In the genomic region with DNA sequence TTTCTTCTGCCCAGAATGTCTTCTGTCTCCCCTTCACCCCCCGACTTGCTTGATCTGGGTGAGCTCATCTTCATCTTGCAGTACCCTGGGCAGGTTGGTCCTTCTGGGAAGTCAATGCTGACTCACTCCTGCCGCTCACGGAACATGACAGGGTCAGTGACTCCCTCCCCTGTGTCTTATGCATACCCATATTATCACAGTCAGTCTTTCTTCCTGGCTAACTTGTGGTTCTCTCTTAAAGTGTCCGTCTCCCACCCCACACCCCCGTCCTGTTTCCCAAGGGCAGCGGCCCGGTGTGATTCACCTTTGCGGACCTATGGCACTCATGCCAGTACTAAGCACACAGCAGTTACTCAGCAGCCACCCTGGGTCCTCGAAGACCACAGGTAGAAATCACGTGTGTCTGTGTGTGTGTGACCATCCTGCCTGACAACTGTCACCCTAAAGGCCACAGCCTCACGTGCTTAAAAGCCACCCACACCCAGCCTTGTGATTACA, we compare ENCODE assay signal across 10 cellular contexts. TPM values are rescaled to one million over a fixed set of nuclear protein-coding genes. Genes with fewer than 3 reads are reported as not detected.
DNase-seq lines count a peak whose midpoint lies in the region; ATAC-seq and TF ChIP-seq lines count a peak whose summit lies in the region.
"Had no signal": no experiment of that assay in that cellular context is flagged by ENCODE, and none has a peak within 500 bp of the region (broad histone marks: within the 10 kb centered on the region; RNA-seq: fewer than 3 reads in every experiment).

No MANE protein-coding gene starts in this region.

- H3K9ac ChIP-seq in skeletal muscle satellite cell (ENCODE audit: low read depth, low read length) = no peak overlapping the region

- H3K27ac ChIP-seq in Panc1 (ENCODE audit: low read length) (no peak overlapping the region), coronary artery (no peak overlapping the region)
- H3K27ac ChIP-seq: right atrium auricular region had no signal

- intact Hi-C loops in Panc1 (cut with micrococcal nuclease; ENCODE audit: unreplicated experiment) = no loop called here

- H3K27me3 ChIP-seq in Panc1 (ENCODE audit: control insufficient read depth, insufficient read depth, low read length) = no peaks in the 10 kb centered on the region
- peaks cover 20% of the 10 kb centered on the region for H3K27me3 ChIP-seq in skeletal muscle satellite cell (ENCODE audit: control insufficient read depth, insufficient read depth, low read length)
- H3K27me3 ChIP-seq: right atrium auricular region had no signal

- no peak for TF ChIP-seq CTCF in Panc1 (IDR thresholded peaks at IDR 0.05)
- TF ChIP-seq CTCF in coronary artery (IDR thresholded peaks at IDR 0.05) = no peak

- CTCF ChIA-PET in Panc1 (lab: Charles Lee) = interaction anchor here (0.7 kb wide), 1 partner anchor 68 kb away, joined by 7 read pairs; no protein-coding TSS in a partner anchor

- in situ Hi-C loops in Panc1 (cut with HindIII; ENCODE audit: low pct_unique_long_range_greater_than_20kb, low sequenced_read_pairs) = no loop called here

- peak overlapping the region; percentile 49 for H3K4me2 ChIP-seq in skeletal muscle satellite cell (ENCODE audit: low read length)

- H3K36me3 ChIP-seq in Panc1 (ENCODE audit: control insufficient read depth, insufficient read depth, low read length) (no peaks in the 10 kb centered on the region), skeletal muscle satellite cell (ENCODE audit: insufficient read depth, low read length) (no peaks in the 10 kb centered on the region)
- H3K36me3 ChIP-seq: right atrium auricular region had no signal

- H3K9me3 ChIP-seq in Panc1 (ENCODE audit: control insufficient read depth, insufficient read depth, low read depth, low read length) (no peaks in the 10 kb centered on the region), skeletal muscle satellite cell (replicated peaks; ENCODE audit: low read length) (no peaks in the 10 kb centered on the region)
- H3K9me3 ChIP-seq: right atrium auricular region had no signal

- peak; percentile 71 for ATAC-seq in Panc1
- no peak for ATAC-seq in GM18861 (IDR thresholded peaks at IDR 0.05; ENCODE audit: unreplicated experiment)
- ATAC-seq in HG03439 (IDR thresholded peaks at IDR 0.05; ENCODE audit: unreplicated experiment) = no peak

- POLR2A ChIA-PET in Panc1 (lab: Charles Lee) = no interaction called here

- DNase-seq in GM03348 (ENCODE audit: low spot score) (peak; percentile 48), Panc1 (ENCODE audit: low read depth, low spot score) (peak; percentile 59), amniotic stem cell (lab: John Stamatoyannopoulos, UW) (peak; percentile 7), superior temporal gyrus (ENCODE audit: extremely low spot score) (no peak), coronary artery (ENCODE audit: low spot score) (no peak)
- DNase-seq: NCI-H446 had no signal

- H3K4me3 ChIP-seq in Panc1 (ENCODE audit: low read depth in 2 of 2, low read length in 2 of 2) = no peak overlapping the region
- no peak overlapping the region for H3K4me3 ChIP-seq in skeletal muscle satellite cell (ENCODE audit: low read length)
- H3K4me3 ChIP-seq in coronary artery = no peak overlapping the region
- H3K4me3 ChIP-seq: right atrium auricular region had no signal

- H3K4me1 ChIP-seq in Panc1 (ENCODE audit: control insufficient read depth, insufficient read depth, low read length) (peaks cover 14% of the 10 kb centered on the region), skeletal muscle satellite cell (ENCODE audit: control insufficient read depth, insufficient read depth, low read length) (peaks cover 43% of the 10 kb centered on the region)
- H3K4me1 ChIP-seq: right atrium auricular region had no signal

- no TSS peak for BruUV-seq in Panc1 (replicated peaks; lab: Mats Ljungman, UMichigan)

RNA-seq across cellular contexts. Expression of gene IQSEC2, which starts 17.7 kb away (rescaled TPM):
- 38.8 TPM for total RNA-seq in Panc1 (2021; ENCODE audit: unreplicated experiment)
- 50.7 TPM for polyA plus RNA-seq in Panc1 (2012; ENCODE audit: insufficient read length)
- 10.0 and 10.1 TPM in 2 replicates for total RNA-seq in skeletal muscle satellite cell (2012; rRNA removed)

RNA-seq across cellular contexts. Expression of gene KDM5C, which starts 38.6 kb away (rescaled TPM):
- total RNA-seq in Panc1 (2021; ENCODE audit: unreplicated experiment) = 104 TPM
- 71.8 TPM for polyA plus RNA-seq in Panc1 (2012; ENCODE audit: insufficient read length)
- total RNA-seq in skeletal muscle satellite cell (2012; rRNA removed) = 79.5 and 131 TPM in 2 replicates

Comparison
In these comparisons a context has a peak if more than half of its experiments do, and no peak if none do; other contexts are left out.
1. DNase-seq: peak in GM03348 (single experiment), Panc1 (single experiment) and amniotic stem cell (single experiment); none in superior temporal gyrus (single experiment) and coronary artery (single experiment).